In the genomic region with DNA sequence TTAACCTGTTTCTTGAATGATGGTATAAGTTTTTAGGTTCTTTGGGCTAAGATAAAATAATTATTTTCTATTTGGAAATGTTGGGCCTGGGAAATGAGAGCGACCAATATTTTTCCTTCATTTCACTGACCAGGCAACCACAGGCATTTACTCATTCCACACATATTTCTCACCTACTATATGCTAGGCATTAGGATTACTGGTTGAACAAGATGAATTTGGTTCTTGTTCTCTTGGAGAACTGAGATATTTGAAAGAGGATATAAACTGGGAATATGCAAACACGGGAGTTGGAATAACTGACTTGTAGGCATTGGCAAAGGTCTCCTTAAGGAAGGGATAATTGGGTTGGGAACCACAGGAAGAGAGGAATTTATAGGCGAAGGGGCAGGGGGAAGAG, we compare ENCODE assay signal across 20 cellular contexts. TPM values are rescaled to one million over a fixed set of nuclear protein-coding genes. Genes with fewer than 3 reads are reported as not detected.
"Had no signal": no experiment of that assay in that cellular context is flagged by ENCODE, and none has a peak within 500 bp of the region (broad histone marks: within the 10 kb centered on the region; RNA-seq: fewer than 3 reads in every experiment).

No MANE protein-coding gene starts in this region.

- H3K36me3 Mint-ChIP-seq: activated naive CD8-positive, alpha-beta T cell treated with anti-CD3 and anti-CD28 coated beads, Interleukin-2, amount 10 ng/mL, durations not matched to agents 7 days and 5 days; neural progenitor cell; stimulated activated memory B cell treated with anti-CD40 and anti-IgM and Interleukin-4, amounts not matched to agents 10 μg/mL and 1 μg/mL and 100 μg/mL, for 72 hours; WTC11 had no signal

- H3K9me3 Mint-ChIP-seq: activated CD4-positive, alpha-beta T cell treated with anti-CD3 and anti-CD28 coated beads, Interleukin-2, amount 10 ng/mL, durations not matched to agents 7 days and 5 days; activated naive CD8-positive, alpha-beta T cell treated with anti-CD3 and anti-CD28 coated beads, Interleukin-2, amount 10 ng/mL, durations not matched to agents 7 days and 5 days; activated T-helper 1 cell treated with anti-CD3 and anti-CD28 coated beads, Interleukin-12 subunit alpha, Interleukin-12 subunit beta, Interleukin-2, Interleukin-4 antibody, amounts not matched to agents 30 ng/mL and 10 ng/mL and 1 ng/mL, durations not matched to agents 14 hours and 24 hours and 36 hours; neural progenitor cell; stimulated activated memory B cell treated with anti-CD40 and anti-IgM and Interleukin-4, amounts not matched to agents 10 μg/mL and 1 μg/mL and 100 μg/mL, for 72 hours; WTC11 had no signal

- H3K4me2 ChIP-seq: neural progenitor cell had no signal

- H3K27ac Mint-ChIP-seq: activated CD4-positive, alpha-beta T cell treated with anti-CD3 and anti-CD28 coated beads, Interleukin-2, amount 10 ng/mL, durations not matched to agents 7 days and 5 days; activated naive CD8-positive, alpha-beta T cell treated with anti-CD3 and anti-CD28 coated beads, Interleukin-2, amount 10 ng/mL, durations not matched to agents 7 days and 5 days; activated T-helper 1 cell treated with anti-CD3 and anti-CD28 coated beads, Interleukin-12 subunit alpha, Interleukin-12 subunit beta, Interleukin-2, Interleukin-4 antibody, amounts not matched to agents 30 ng/mL and 10 ng/mL and 1 ng/mL, durations not matched to agents 14 hours and 24 hours and 36 hours; neural progenitor cell; stimulated activated memory B cell treated with anti-CD40 and anti-IgM and Interleukin-4, amounts not matched to agents 10 μg/mL and 1 μg/mL and 100 μg/mL, for 72 hours; T-helper 17 cell; WTC11 had no signal

- H3K4me1 ChIP-seq: esophagus muscularis mucosa, neural progenitor cell, uterus had no signal

- FAIRE-seq: colon, kidney, TTC549 had no signal

- H3K27me3 ChIP-seq: cardiac muscle cell, esophagus muscularis mucosa, neural progenitor cell, ovary, uterus had no signal

- H3K9ac ChIP-seq: neural progenitor cell had no signal

- DNase-seq: activated CD4-positive, alpha-beta T cell treated with anti-CD3 and anti-CD28 coated beads, Interleukin-2, amount 10 ng/mL, durations not matched to agents 7 days and 5 days; activated naive CD4-positive, alpha-beta T cell; activated naive CD8-positive, alpha-beta T cell treated with anti-CD3 and anti-CD28 coated beads, Interleukin-2, amount 10 ng/mL, durations not matched to agents 7 days and 5 days; anterior cingulate cortex; hippocampal formation; kidney; ovary; stimulated activated CD4-positive, alpha-beta T cell treated with anti-CD3 and anti-CD28 coated beads, Interleukin-2, amount 100 ng/mL, for 48 hours; T-helper 17 cell; uterus had no signal

- H3K27me3 Mint-ChIP-seq: activated CD4-positive, alpha-beta T cell treated with anti-CD3 and anti-CD28 coated beads, Interleukin-2, amount 10 ng/mL, durations not matched to agents 7 days and 5 days; activated naive CD8-positive, alpha-beta T cell treated with anti-CD3 and anti-CD28 coated beads, Interleukin-2, amount 10 ng/mL, durations not matched to agents 7 days and 5 days; stimulated activated memory B cell treated with anti-CD40 and anti-IgM and Interleukin-4, amounts not matched to agents 10 μg/mL and 1 μg/mL and 100 μg/mL, for 72 hours had no signal

- H3K4me3 ChIP-seq: cardiac muscle cell, esophagus muscularis mucosa, neural progenitor cell, ovary, uterus had no signal

- H3K27ac ChIP-seq: cardiac muscle cell, esophagus muscularis mucosa, neural progenitor cell, ovary, uterus had no signal

- H3K4me1 Mint-ChIP-seq: activated CD4-positive, alpha-beta T cell treated with anti-CD3 and anti-CD28 coated beads, Interleukin-2, amount 10 ng/mL, durations not matched to agents 7 days and 5 days; activated naive CD8-positive, alpha-beta T cell treated with anti-CD3 and anti-CD28 coated beads, Interleukin-2, amount 10 ng/mL, durations not matched to agents 7 days and 5 days; neural progenitor cell; stimulated activated memory B cell treated with anti-CD40 and anti-IgM and Interleukin-4, amounts not matched to agents 10 μg/mL and 1 μg/mL and 100 μg/mL, for 72 hours; T-helper 17 cell; WTC11 had no signal

- H3K9me3 ChIP-seq: esophagus muscularis mucosa, ovary, uterus had no signal

- H3K36me3 ChIP-seq: cardiac muscle cell, esophagus muscularis mucosa, neural progenitor cell, ovary, uterus had no signal

- H2AFZ ChIP-seq: neural progenitor cell had no signal

- H3K4me3 Mint-ChIP-seq: activated CD4-positive, alpha-beta T cell treated with anti-CD3 and anti-CD28 coated beads, Interleukin-2, amount 10 ng/mL, durations not matched to agents 7 days and 5 days; activated naive CD8-positive, alpha-beta T cell treated with anti-CD3 and anti-CD28 coated beads, Interleukin-2, amount 10 ng/mL, durations not matched to agents 7 days and 5 days; activated T-helper 1 cell treated with anti-CD3 and anti-CD28 coated beads, Interleukin-12 subunit alpha, Interleukin-12 subunit beta, Interleukin-2, Interleukin-4 antibody, amounts not matched to agents 30 ng/mL and 10 ng/mL and 1 ng/mL, durations not matched to agents 14 hours and 24 hours and 36 hours; neural progenitor cell; stimulated activated memory B cell treated with anti-CD40 and anti-IgM and Interleukin-4, amounts not matched to agents 10 μg/mL and 1 μg/mL and 100 μg/mL, for 72 hours; T-helper 17 cell; WTC11 had no signal

RNA-seq across cellular contexts. Expression of a gene that starts 3.9 kb away (rescaled TPM):
- total RNA-seq: activated CD4-positive, alpha-beta T cell treated with anti-CD3 and anti-CD28 coated beads, Interleukin-2, amount 10 ng/mL, durations not matched to agents 7 days and 5 days; activated CD8-positive, alpha-beta memory T cell treated with anti-CD3 and anti-CD28 coated beads for 36 hours; activated naive CD8-positive, alpha-beta T cell treated with anti-CD3 and anti-CD28 coated beads, Interleukin-2, amount 10 ng/mL, durations not matched to agents 7 days and 5 days; activated T-helper 1 cell treated with anti-CD3 and anti-CD28 coated beads, Interleukin-12 subunit alpha, Interleukin-12 subunit beta, Interleukin-2, Interleukin-4 antibody, amounts not matched to agents 30 ng/mL and 10 ng/mL and 1 ng/mL, durations not matched to agents 14 hours and 24 hours and 36 hours; cardiac muscle cell; esophagus muscularis mucosa; glomerular endothelial cell; kidney; T-helper 17 cell; WTC11 had no signal
